ENCODE assay signal across 8 cellular contexts in genomic region chr9:99720455-99721050, GRCh38.
DNase-seq lines count a peak whose midpoint lies in the region; ATAC-seq and TF ChIP-seq lines count a peak whose summit lies in the region.

No MANE protein-coding gene starts in this region.

- no peak for TF ChIP-seq CTCF in transverse colon (IDR thresholded peaks at IDR 0.05)

- no peaks in the 10 kb centered on the region for H3K4me1 ChIP-seq in mesenchymal stem cell (ENCODE audit: control insufficient read depth, insufficient read depth, low read depth, low read length)
- H3K4me1 ChIP-seq in transverse colon, result no peaks in the 10 kb centered on the region

- in situ Hi-C loops in transverse colon (cut with MboI; ENCODE audit: low pct_ligation_motif_present in 1 of 4, low pct_unique_long_range_greater_than_20kb in 1 of 4, low sequenced_read_pairs in 3 of 4), result no loop called here

- H2BK15ac ChIP-seq in mesenchymal stem cell (ENCODE audit: low read depth, poor library complexity, severe bottlenecking), result no peak overlapping the region

- peak overlapping the region in 1 of 2 experiments; percentile 72 for H3K4me3 ChIP-seq in mesenchymal stem cell (ENCODE audit: insufficient read depth in 1 of 2, low read depth in 1 of 2, low read length in 2 of 2)
- H3K4me3 ChIP-seq in transverse colon, result peak overlapping the region in 1 of 4 donors; percentile 38

- H3K79me1 ChIP-seq in mesenchymal stem cell (replicated peaks; ENCODE audit: low read length, poor library complexity, severe bottlenecking), result no peaks in the 10 kb centered on the region

- H3K36me3 ChIP-seq in mesenchymal stem cell (ENCODE audit: control insufficient read depth in 1 of 2, insufficient read depth in 2 of 2, low read depth in 1 of 2, low read length in 2 of 2) (no peaks in the 10 kb centered on the region), transverse colon (no peaks in the 10 kb centered on the region)

- no peak overlapping the region for H4K8ac ChIP-seq in mesenchymal stem cell (ENCODE audit: low read length)

- H3K27ac ChIP-seq in mesenchymal stem cell (ENCODE audit: low read length, poor library complexity, severe bottlenecking) (no peak overlapping the region), transverse colon (peak overlapping the region in 2 of 4 donors; percentile 1 to 15)

- H3K14ac ChIP-seq in mesenchymal stem cell (ENCODE audit: low read length in 2 of 2), result no peak overlapping the region

- no peak for DNase-seq in activated naive CD4-positive, alpha-beta T cell treated with Interleukin-2 at 50 U/mL for 16 hours
- DNase-seq in RPMI8226, result peak; percentile 46
- DNase-seq in mesenchymal stem cell, result peak; percentile 28
- no peak for DNase-seq in 8988T
- no peak for DNase-seq in transverse colon
- DNase-seq in COLO829 (ENCODE audit: low spot score), result no peak

- no peak for TF ChIP-seq POLR2A in transverse colon (IDR thresholded peaks at IDR 0.05)

- no peak overlapping the region for H2AFZ ChIP-seq in mesenchymal stem cell (ENCODE audit: low read depth, low read length)

- no peak overlapping the region for H3K4me2 ChIP-seq in mesenchymal stem cell (ENCODE audit: low read length, poor library complexity, severe bottlenecking)

- no peak for TF ChIP-seq EP300 in transverse colon (IDR thresholded peaks at IDR 0.05; ENCODE audit: low read depth)

- no peak overlapping the region for H2BK120ac ChIP-seq in mesenchymal stem cell (ENCODE audit: low read depth, low read length)

- H3K27me3 Mint-ChIP-seq in activated naive CD4-positive, alpha-beta T cell treated with anti-CD3 and anti-CD28 coated beads, Interleukin-2, amount 50 U/mL, for 24 hours, result no peaks in the 10 kb centered on the region

- H3K4me3 Mint-ChIP-seq in activated naive CD4-positive, alpha-beta T cell treated with anti-CD3 and anti-CD28 coated beads, Interleukin-2, amount 50 U/mL, for 24 hours, result peak overlapping the region; percentile 78

- no peaks in the 10 kb centered on the region for H3K9me3 Mint-ChIP-seq in activated naive CD4-positive, alpha-beta T cell treated with anti-CD3 and anti-CD28 coated beads, Interleukin-2, amount 50 U/mL, for 24 hours

- H3K4ac ChIP-seq in mesenchymal stem cell (ENCODE audit: low read depth in 1 of 2, low read length in 2 of 2), result no peak overlapping the region

- no peaks in the 10 kb centered on the region for H3K36me3 Mint-ChIP-seq in activated naive CD4-positive, alpha-beta T cell treated with anti-CD3 and anti-CD28 coated beads, Interleukin-2, amount 50 U/mL, for 24 hours

- no peak overlapping the region for H2BK12ac ChIP-seq in mesenchymal stem cell (ENCODE audit: low read length in 2 of 2)

- H3K9me3 ChIP-seq in mesenchymal stem cell (ENCODE audit: control insufficient read depth, low read length) (no peaks in the 10 kb centered on the region), transverse colon (no peaks in the 10 kb centered on the region)

- WGBS in mesenchymal stem cell, result no CpG with 5 or more reads among the region's 1 CpG
- 45 to 50% methylated on average over 1 of the region's 1 CpG for WGBS in transverse colon (ENCODE audit: low coverage in 1 of 2), 2 donors

- H3K4me1 Mint-ChIP-seq in activated naive CD4-positive, alpha-beta T cell treated with anti-CD3 and anti-CD28 coated beads, Interleukin-2, amount 50 U/mL, for 24 hours, result peaks cover 32% of the 10 kb centered on the region

- H2BK5ac ChIP-seq in mesenchymal stem cell (ENCODE audit: low read depth, low read length, poor library complexity, severe bottlenecking), result no peak overlapping the region

- H3K27ac Mint-ChIP-seq in activated naive CD4-positive, alpha-beta T cell treated with anti-CD3 and anti-CD28 coated beads, Interleukin-2, amount 50 U/mL, for 24 hours, result peak overlapping the region; percentile 87

- H4K91ac ChIP-seq in mesenchymal stem cell (ENCODE audit: low read length), result no peak overlapping the region

- H2AK5ac ChIP-seq in mesenchymal stem cell (ENCODE audit: low read length, severe bottlenecking), result no peak overlapping the region

- intact Hi-C loops in transverse colon (cut with DNase I; ENCODE audit: low total_unique reads), result no loop called here

- no peak overlapping the region for H3K23ac ChIP-seq in mesenchymal stem cell (ENCODE audit: low read length in 2 of 2)

- no peak overlapping the region for H3K18ac ChIP-seq in mesenchymal stem cell (ENCODE audit: low read depth in 1 of 2, low read length in 2 of 2)

- no peaks in the 10 kb centered on the region for H3K27me3 ChIP-seq in mesenchymal stem cell (ENCODE audit: control insufficient read depth in 1 of 2, insufficient read depth in 1 of 2, low read length in 2 of 2)
- H3K27me3 ChIP-seq in transverse colon, result no peaks in the 10 kb centered on the region

- peak overlapping the region; percentile 85 for H3K9ac ChIP-seq in mesenchymal stem cell (ENCODE audit: low read length)

- peak; percentile 72 for ATAC-seq in HG02970 (IDR thresholded peaks at IDR 0.05; ENCODE audit: low FRiP score, unreplicated experiment)

Comparison
In these comparisons a context has a peak if more than half of its experiments do, and no peak if none do; other contexts are left out.
1. DNase-seq: peak in RPMI8226 (single experiment) and mesenchymal stem cell (single experiment); none in activated naive CD4-positive, alpha-beta T cell treated with Interleukin-2 at 50 U/mL for 16 hours (single experiment), 8988T (single experiment), transverse colon (single experiment) and COLO829 (single experiment).